In genomic region chr20:34216382-34216742, GRCh38 we compare ENCODE assay signal across 9 cellular contexts. TPM values are rescaled to one million over a fixed set of nuclear protein-coding genes. Genes with fewer than 3 reads are reported as not detected.
DNase-seq lines count a peak whose midpoint lies in the region; ATAC-seq, FAIRE-seq and TF ChIP-seq lines count a peak whose summit lies in the region.
"Had no signal": no experiment of that assay in that cellular context is flagged by ENCODE, and none has a peak within 500 bp of the region (broad histone marks: within the 10 kb centered on the region; RNA-seq: fewer than 3 reads in every experiment).

No MANE protein-coding gene starts in this region.

- H3K9me3 ChIP-seq in adipocyte (ENCODE audit: control insufficient read depth, low read length): peaks cover 21% of the 10 kb centered on the region
- H3K9me3 ChIP-seq in kidney (ENCODE audit: control insufficient read depth in 1 of 2, low read length in 2 of 2): peaks cover 2 to 6% of the 10 kb centered on the region in 2 donors
- no peaks in the 10 kb centered on the region for H3K9me3 ChIP-seq in thoracic aorta

- H3K9me3 Mint-ChIP-seq in activated CD4-positive, alpha-beta T cell treated with anti-CD3 and anti-CD28 coated beads, Interleukin-2, amount 10 ng/mL, durations not matched to agents 7 days and 5 days: peaks cover 3% of the 10 kb centered on the region

- no peak for FAIRE-seq in kidney (lab: Jason Lieb, UNC)

- H3K4me1 Mint-ChIP-seq in activated CD4-positive, alpha-beta T cell treated with anti-CD3 and anti-CD28 coated beads, Interleukin-2, amount 10 ng/mL, durations not matched to agents 7 days and 5 days: peaks cover 8% of the 10 kb centered on the region

- intact Hi-C loops in kidney (cut with DNase I): no loop called here

- H3K36me3 ChIP-seq in adipocyte (ENCODE audit: control insufficient read depth, insufficient read depth, low read length, severe bottlenecking) (no peaks in the 10 kb centered on the region), kidney (ENCODE audit: control insufficient read depth in 1 of 2, insufficient read depth in 2 of 2, low read length in 2 of 2) (no peaks in the 10 kb centered on the region), thoracic aorta (no peaks in the 10 kb centered on the region)

- no peaks in the 10 kb centered on the region for H3K27me3 ChIP-seq in adipocyte (replicated peaks; ENCODE audit: control insufficient read depth, insufficient read depth, low read length)
- no peaks in the 10 kb centered on the region for H3K27me3 ChIP-seq in thoracic aorta (replicated peaks; ENCODE audit: insufficient read depth)

- H3K4me3 ChIP-seq in adipocyte (ENCODE audit: low read length) (peak overlapping the region; percentile 75), kidney (ENCODE audit: low read length in 2 of 2) (peak overlapping the region; percentile 46 to 70), thoracic aorta (peak overlapping the region; percentile 71)

- POLR2A ChIA-PET in activated CD4-positive, alpha-beta T cell treated with anti-CD3 and anti-CD28 coated beads, Interleukin-2, amount 10 ng/mL, durations not matched to agents 7 days and 5 days (lab: Charles Lee): no interaction called here

- H3K4me1 ChIP-seq in adipocyte (ENCODE audit: control insufficient read depth, insufficient read depth, low read length) (peaks cover 12% of the 10 kb centered on the region), kidney (ENCODE audit: control insufficient read depth in 1 of 2, insufficient read depth in 1 of 2, low read depth in 1 of 2, low read length in 2 of 2) (peaks cover 0 to 7% of the 10 kb centered on the region in 2 donors), thoracic aorta (ENCODE audit: control insufficient read depth in 1 of 2, low read depth in 2 of 2) (peaks cover 0 to 13% of the 10 kb centered on the region in 2 donors)

- CTCF ChIA-PET in activated CD4-positive, alpha-beta T cell treated with anti-CD3 and anti-CD28 coated beads, Interleukin-2, amount 10 ng/mL, durations not matched to agents 7 days and 5 days (lab: Charles Lee): no interaction called here

- peaks cover 25% of the 10 kb centered on the region for H3K27me3 Mint-ChIP-seq in activated CD4-positive, alpha-beta T cell treated with anti-CD3 and anti-CD28 coated beads, Interleukin-2, amount 10 ng/mL, durations not matched to agents 7 days and 5 days

- H3K9ac ChIP-seq in adipocyte (ENCODE audit: low read length) (peak overlapping the region; percentile 78), kidney (ENCODE audit: low read length in 2 of 2) (no peak overlapping the region)

- H3K27ac Mint-ChIP-seq in activated CD4-positive, alpha-beta T cell treated with anti-CD3 and anti-CD28 coated beads, Interleukin-2, amount 10 ng/mL, durations not matched to agents 7 days and 5 days: no peak overlapping the region

- DNase-seq in activated CD4-positive, alpha-beta T cell treated with anti-CD3 and anti-CD28 coated beads, Interleukin-2, amount 10 ng/mL, durations not matched to agents 7 days and 5 days: no peak
- DNase-seq in activated CD4-positive, alpha-beta T cell treated with anti-CD3 and anti-CD28 coated beads for 1 hour: no peak
- no peak for DNase-seq in adipocyte (ENCODE audit: low read depth)
- DNase-seq in kidney: no peak
- DNase-seq in thoracic aorta (ENCODE audit: low spot score): no peak
- no peak for DNase-seq in NCI-H526 treated with DMSO at 0.1 percent for 48 hours (lab: John Stamatoyannopoulos, UW)
- DNase-seq in hepatic stellate cell (ENCODE audit: low spot score): no peak

- peak overlapping the region; percentile 64 for H3K4me3 Mint-ChIP-seq in activated CD4-positive, alpha-beta T cell treated with anti-CD3 and anti-CD28 coated beads, Interleukin-2, amount 10 ng/mL, durations not matched to agents 7 days and 5 days

- no peak for ATAC-seq in thoracic aorta (ENCODE audit: insufficient number of reproducible peaks, low FRiP score, low read depth)
- no peak for ATAC-seq in GM21447 (IDR thresholded peaks at IDR 0.05; ENCODE audit: unreplicated experiment)

- H3K27ac ChIP-seq in kidney (ENCODE audit: low read depth in 2 of 2, low read length in 2 of 2): no peak overlapping the region
- H3K27ac ChIP-seq in thoracic aorta: peak overlapping the region in 1 of 2 donors; percentile 46

- H3K36me3 Mint-ChIP-seq in activated CD4-positive, alpha-beta T cell treated with anti-CD3 and anti-CD28 coated beads, Interleukin-2, amount 10 ng/mL, durations not matched to agents 7 days and 5 days (ENCODE audit: low read depth): peaks cover 3% of the 10 kb centered on the region

- TF ChIP-seq CTCF in kidney (IDR thresholded peaks at IDR 0.05; ENCODE audit: borderline replicate concordance, extremely low read depth, insufficient read depth) (no peak), thoracic aorta (IDR thresholded peaks at IDR 0.05) (no peak)

RNA-seq across cellular contexts. Expression of gene ASIP, which starts 24.9 kb away (rescaled TPM):
- not detected for total RNA-seq in activated CD4-positive, alpha-beta T cell treated with anti-CD3 and anti-CD28 coated beads, Interleukin-2, amount 10 ng/mL, durations not matched to agents 7 days and 5 days
- total RNA-seq in kidney (not detected), thoracic aorta (not detected)
- polyA plus RNA-seq in kidney (ENCODE audit: insufficient read depth, low read depth, low replicate concordance): 0.84 TPM
- total RNA-seq: progenitor cell of endocrine pancreas had no signal
